ENCODE assay signal across 8 cellular contexts in the genomic region with DNA sequence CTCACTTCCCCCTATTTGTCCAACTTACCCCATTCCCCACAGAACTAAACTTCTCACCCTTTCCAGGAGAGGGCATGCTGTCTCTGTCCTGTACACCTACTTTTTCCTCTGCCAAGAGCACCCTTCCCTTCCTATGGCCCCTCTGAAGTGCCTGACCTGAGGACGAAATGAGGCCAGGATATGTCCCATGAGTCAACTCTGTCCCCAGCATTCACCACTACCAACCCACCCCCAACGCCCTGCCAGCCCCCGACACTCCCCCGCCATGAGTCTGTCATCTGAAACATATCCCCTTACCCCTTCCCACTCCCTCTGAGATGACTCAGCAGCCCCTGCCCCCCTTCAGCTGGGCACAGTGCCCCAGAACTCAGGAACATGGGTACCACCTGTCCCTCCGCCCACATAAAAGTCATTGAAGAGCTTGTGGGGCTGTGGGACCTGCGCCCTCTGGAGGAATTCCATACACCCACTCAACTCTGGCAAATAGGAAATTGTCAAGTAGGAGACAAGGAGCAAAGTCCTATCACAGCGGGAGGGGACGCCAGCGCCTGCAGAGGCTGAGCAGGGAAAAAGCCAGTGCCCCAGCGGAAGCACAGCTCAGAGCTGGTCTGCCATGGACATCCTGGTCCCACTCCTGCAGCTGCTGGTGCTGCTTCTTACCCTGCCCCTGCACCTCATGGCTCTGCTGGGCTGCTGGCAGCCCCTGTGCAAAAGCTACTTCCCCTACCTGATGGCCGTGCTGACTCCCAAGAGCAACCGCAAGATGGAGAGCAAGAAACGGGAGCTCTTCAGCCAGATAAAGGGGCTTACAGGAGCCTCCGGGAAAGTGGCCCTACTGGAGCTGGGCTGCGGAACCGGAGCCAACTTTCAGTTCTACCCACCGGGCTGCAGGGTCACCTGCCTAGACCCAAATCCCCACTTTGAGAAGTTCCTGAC. TPM values are rescaled to one million over a fixed set of nuclear protein-coding genes. Genes with fewer than 3 reads are reported as not detected.
A peak's percentile ranks its signal among the peaks of the same experiment; 100 is the strongest.
DNase-seq lines count a peak whose midpoint lies in the region; ATAC-seq and TF ChIP-seq lines count a peak whose summit lies in the region.

No MANE protein-coding gene starts in this region.

- no peaks in the 10 kb centered on the region for H3K27me3 ChIP-seq in BLaER1 treated with 17β-estradiol and CSF1 and Interleukin-3, amounts not matched to agents 10 nM and 100 nM
- H3K27me3 ChIP-seq in H7 (ENCODE audit: control insufficient read depth, insufficient read depth, low read length) (no peaks in the 10 kb centered on the region), Panc1 (ENCODE audit: control insufficient read depth, insufficient read depth, low read length) (peaks cover 2% of the 10 kb centered on the region; the same call in 1 of the 2 replicates), mucosa of rectum (ENCODE audit: control insufficient read depth in 2 of 2, insufficient read depth in 2 of 2, low read length in 2 of 2) (no peaks in the 10 kb centered on the region)

- BruUV-seq in Panc1 (replicated peaks; lab: Mats Ljungman, UMichigan): no TSS peak

- intact Hi-C loops in Panc1 (cut with micrococcal nuclease; ENCODE audit: unreplicated experiment): loop anchor here (2.0 kb wide), 1 partner anchor 39 kb away; a partner anchor contains a TSS

- peak; percentile 81 for TF ChIP-seq CTCF in Panc1 (IDR thresholded peaks at IDR 0.05)
- TF ChIP-seq CTCF in epithelial cell of proximal tubule (conservative IDR thresholded peaks at IDR 0.05; ENCODE audit: low read depth, low read length): peak; percentile 60

- H3K4me1 ChIP-seq in BLaER1 treated with 17β-estradiol and CSF1 and Interleukin-3, amounts not matched to agents 10 nM and 100 nM: peaks cover 14 to 33% (median 23%) of the 10 kb centered on the region in 10 experiments
- H3K4me1 ChIP-seq in Panc1 (ENCODE audit: control insufficient read depth, insufficient read depth, low read length) (peaks cover 5% of the 10 kb centered on the region; the same call in 1 of the 2 replicates), mucosa of rectum (ENCODE audit: control insufficient read depth in 2 of 2, insufficient read depth in 2 of 2, low read length in 2 of 2) (peaks cover 8 to 13% of the 10 kb centered on the region in 2 donors)

- H3K36me3 ChIP-seq in BLaER1 treated with 17β-estradiol and CSF1 and Interleukin-3, amounts not matched to agents 10 nM and 100 nM: no peaks in the 10 kb centered on the region
- H3K36me3 ChIP-seq in H7 (replicated peaks; ENCODE audit: control insufficient read depth, insufficient read depth, low read length): peaks cover 1% of the 10 kb centered on the region
- H3K36me3 ChIP-seq in Panc1 (ENCODE audit: control insufficient read depth, insufficient read depth, low read length): no peaks in the 10 kb centered on the region
- H3K36me3 ChIP-seq in mucosa of rectum (ENCODE audit: control insufficient read depth in 2 of 2, insufficient read depth in 2 of 2, low read length in 2 of 2): peaks cover 0 to under 1% of the 10 kb centered on the region in 2 donors

- no peak overlapping the region for H3K4me3 ChIP-seq in BLaER1 treated with 17β-estradiol and CSF1 and Interleukin-3, amounts not matched to agents 10 nM and 100 nM
- H3K4me3 ChIP-seq in H7 (ENCODE audit: insufficient read depth, low read depth, low read length): peak overlapping the region; percentile 24
- H3K4me3 ChIP-seq in Panc1 (ENCODE audit: low read depth in 2 of 2, low read length in 2 of 2): peak overlapping the region; percentile 38 to 64
- H3K4me3 ChIP-seq in epithelial cell of proximal tubule (ENCODE audit: low read depth, low read length): peak overlapping the region; percentile 78
- peak overlapping the region; percentile 68 to 81 for H3K4me3 ChIP-seq in mucosa of rectum (ENCODE audit: low read length in 2 of 2)

- DNase-seq in H7: peak; percentile 86
- no peak for DNase-seq in Panc1 (ENCODE audit: low read depth, low spot score)
- DNase-seq in epithelial cell of proximal tubule (ENCODE audit: low read depth): peak; percentile 69
- DNase-seq in activated T-cell treated with anti-CD3 and anti-CD28 coated beads for 4 hours: no peak

- in situ Hi-C loops in Panc1 (cut with HindIII; ENCODE audit: low pct_unique_long_range_greater_than_20kb, low sequenced_read_pairs): no loop called here

- no peak overlapping the region for H3K9ac ChIP-seq in BLaER1 treated with 17β-estradiol and CSF1 and Interleukin-3, amounts not matched to agents 10 nM and 100 nM
- peak overlapping the region; percentile 28 to 58 for H3K9ac ChIP-seq in mucosa of rectum (ENCODE audit: low read depth in 1 of 2, low read length in 2 of 2)

- peak; percentile 94 for ATAC-seq in Panc1
- ATAC-seq in GM18502 (IDR thresholded peaks at IDR 0.05; ENCODE audit: poor library complexity, unreplicated experiment): no peak
- ATAC-seq in HG03565 (IDR thresholded peaks at IDR 0.05; ENCODE audit: unreplicated experiment): no peak

- no peak overlapping the region for H3K27ac ChIP-seq in BLaER1 treated with 17β-estradiol and CSF1 and Interleukin-3, amounts not matched to agents 10 nM and 100 nM
- 0 out of 2 replicates have a peak overlapping the region, but pooled peaks have one; percentile 18 for H3K27ac ChIP-seq in Panc1 (ENCODE audit: low read length)
- H3K27ac ChIP-seq in mucosa of rectum (ENCODE audit: low read depth in 2 of 2, low read length in 2 of 2): peak overlapping the region; percentile 39 to 46

- H3K9me3 ChIP-seq in BLaER1 treated with 17β-estradiol and CSF1 and Interleukin-3, amounts not matched to agents 10 nM and 100 nM (replicated peaks in 1 of 11): no peaks in the 10 kb centered on the region
- H3K9me3 ChIP-seq in Panc1 (ENCODE audit: control insufficient read depth, insufficient read depth, low read depth, low read length): no peaks in the 10 kb centered on the region
- no peaks in the 10 kb centered on the region for H3K9me3 ChIP-seq in mucosa of rectum (ENCODE audit: control insufficient read depth in 2 of 2, low read length in 2 of 2)

- POLR2A ChIA-PET in Panc1 (lab: Charles Lee): no interaction called here

- CTCF ChIA-PET in Panc1 (lab: Charles Lee): interaction anchor here (0.7 to 1.4 kb wide), 10 partner anchors 12 to 50 kb away, joined by 3 to 15 read pairs (median 6); no protein-coding TSS in a partner anchor

- H4K20me1 ChIP-seq in BLaER1 treated with 17β-estradiol and CSF1 and Interleukin-3, amounts not matched to agents 10 nM and 100 nM: no peaks in the 10 kb centered on the region

- peak overlapping the region; percentile 33 to 62 (median 51); a peak in 19 of 22 replicates for H3K4me2 ChIP-seq in BLaER1 treated with 17β-estradiol and CSF1 and Interleukin-3, amounts not matched to agents 10 nM and 100 nM

RNA-seq across cellular contexts. Expression of a gene that starts 26.3 kb away (rescaled TPM):
- total RNA-seq in H7 (2014; rRNA removed; shearing (Covaris generic)): 38.0 and 46.1 TPM in 2 replicates
- total RNA-seq in Panc1 (2021; ENCODE audit: unreplicated experiment) (2.5 TPM), epithelial cell of proximal tubule (3.8 and 7.7 TPM in 2 replicates)
- 1.8 TPM for polyA plus RNA-seq in Panc1 (2012; ENCODE audit: insufficient read length)

RNA-seq across cellular contexts. Expression of a gene that starts 34.4 kb away (rescaled TPM):
- total RNA-seq in H7 (2014; rRNA removed; shearing (Covaris generic)): 59.6 and 76.9 TPM in 2 replicates
- total RNA-seq in Panc1 (2021; ENCODE audit: unreplicated experiment): 87.3 TPM
- polyA plus RNA-seq in Panc1 (2012; ENCODE audit: insufficient read length): 118 TPM
- total RNA-seq in epithelial cell of proximal tubule: 157 and 187 TPM in 2 replicates

RNA-seq across cellular contexts. Expression of a gene that starts 38.8 kb away (rescaled TPM):
- total RNA-seq in H7 (2014; rRNA removed; shearing (Covaris generic)): 2.1 and 4.2 TPM in 2 replicates
- 2.8 TPM for total RNA-seq in Panc1 (2021; ENCODE audit: unreplicated experiment)
- 1.8 TPM for polyA plus RNA-seq in Panc1 (2012; ENCODE audit: insufficient read length)
- 2.3 and 2.5 TPM in 2 replicates for total RNA-seq in epithelial cell of proximal tubule

RNA-seq across cellular contexts. Expression of a gene that starts 44.7 kb away (rescaled TPM):
- total RNA-seq in H7 (2014; rRNA removed; shearing (Covaris generic)): not detected in 2 replicates
- total RNA-seq in Panc1 (2021; ENCODE audit: unreplicated experiment): not detected
- not detected for polyA plus RNA-seq in Panc1 (2012; ENCODE audit: insufficient read length)
- not detected in 2 replicates for total RNA-seq in epithelial cell of proximal tubule

RNA-seq across cellular contexts. Expression of a gene that starts 47.4 kb away (rescaled TPM):
- total RNA-seq in H7 (2014; rRNA removed; shearing (Covaris generic)): 314 and 321 TPM in 2 replicates
- 879 TPM for total RNA-seq in Panc1 (2021; ENCODE audit: unreplicated experiment)
- polyA plus RNA-seq in Panc1 (2012; ENCODE audit: insufficient read length): 651 TPM
- total RNA-seq in epithelial cell of proximal tubule: 758 and 1,095 TPM in 2 replicates

Comparison
In these comparisons a context has a peak if more than half of its experiments do, and no peak if none do; other contexts are left out.
1. H3K27ac ChIP-seq: peak in Panc1 (single experiment) and mucosa of rectum (2 of 2); none in BLaER1 treated with 17β-estradiol and CSF1 and Interleukin-3, amounts not matched to agents 10 nM and 100 nM (0 of 11).
2. H3K4me3 ChIP-seq: peak in H7 (single experiment), Panc1 (2 of 2), epithelial cell of proximal tubule (single experiment) and mucosa of rectum (2 of 2); none in BLaER1 treated with 17β-estradiol and CSF1 and Interleukin-3, amounts not matched to agents 10 nM and 100 nM (0 of 10).
3. H3K9ac ChIP-seq: peak in mucosa of rectum (2 of 2); none in BLaER1 treated with 17β-estradiol and CSF1 and Interleukin-3, amounts not matched to agents 10 nM and 100 nM (0 of 11).
4. DNase-seq: peak in H7 (single experiment) and epithelial cell of proximal tubule (single experiment); none in Panc1 (single experiment) and activated T-cell treated with anti-CD3 and anti-CD28 coated beads for 4 hours (single experiment).